ENCODE assay signal across 11 cellular contexts in the genomic region with DNA sequence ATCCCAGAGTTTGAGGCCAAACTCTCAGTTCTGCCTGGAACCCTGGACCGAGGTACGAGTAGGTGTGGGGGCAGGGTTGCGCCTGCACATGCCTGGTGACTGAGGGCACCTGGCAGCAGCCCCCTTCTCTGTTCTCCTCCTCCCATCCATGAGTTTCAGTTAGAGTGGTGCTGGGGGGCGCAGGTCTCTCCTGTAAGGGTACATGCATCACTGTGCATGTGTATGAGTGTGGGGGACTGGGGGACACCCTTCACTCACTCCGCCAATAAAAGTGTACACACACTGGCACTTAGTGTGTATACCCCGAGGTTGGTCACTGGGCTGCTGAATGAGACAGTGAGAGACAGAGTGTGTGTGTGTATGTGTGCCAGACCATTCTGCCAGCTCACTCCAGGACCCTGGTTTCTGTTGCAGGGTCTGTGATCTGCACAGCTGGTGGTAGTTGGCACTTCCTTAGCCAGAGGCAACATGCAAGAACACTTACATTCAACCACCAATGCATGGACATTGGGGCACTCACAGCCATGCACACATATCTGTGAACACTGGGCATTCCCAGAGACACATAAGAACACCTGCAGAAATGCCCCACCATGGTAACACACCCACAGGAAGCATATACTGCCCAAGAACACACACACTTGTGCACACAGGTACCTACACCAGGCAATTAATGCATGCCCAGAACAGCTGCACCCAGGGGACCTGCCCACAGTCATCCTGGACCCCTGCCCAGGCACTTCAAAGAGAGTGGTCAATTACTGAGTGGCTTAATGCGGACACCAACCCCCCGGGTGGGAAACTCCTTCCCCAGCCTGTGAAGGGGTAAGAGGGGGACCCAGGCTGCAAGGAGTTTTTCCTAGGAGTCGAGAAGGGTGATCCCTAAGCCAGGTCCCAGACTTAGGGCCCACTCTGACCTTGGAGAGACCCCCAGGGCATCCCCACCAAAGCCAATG. TPM values are rescaled to one million over a fixed set of nuclear protein-coding genes. Genes with fewer than 3 reads are reported as not detected.
DNase-seq lines count a peak whose midpoint lies in the region; ATAC-seq and TF ChIP-seq lines count a peak whose summit lies in the region.
"Had no signal": no experiment of that assay in that cellular context is flagged by ENCODE, and none has a peak within 500 bp of the region (broad histone marks: within the 10 kb centered on the region; RNA-seq: fewer than 3 reads in every experiment).

No MANE protein-coding gene starts in this region.

- POLR2A ChIA-PET in CD8-positive, alpha-beta T cell (lab: Charles Lee): interaction anchor here (1.5 kb wide), 1 partner anchor 12 kb away, joined by 4 read pairs; no protein-coding TSS in a partner anchor

- no peak overlapping the region for H3K27ac ChIP-seq in CD8-positive, alpha-beta T cell (ENCODE audit: low read depth, low read length)
- no peak overlapping the region for H3K27ac ChIP-seq in body of pancreas
- H3K27ac ChIP-seq: foreskin keratinocyte had no signal

- no peaks in the 10 kb centered on the region for H3K27me3 ChIP-seq in CD8-positive, alpha-beta T cell (ENCODE audit: insufficient read depth, low read length)
- H3K27me3 ChIP-seq in body of pancreas: peaks cover 0 to 3% of the 10 kb centered on the region in 2 donors

- H3K27ac Mint-ChIP-seq in CD8-positive, alpha-beta T cell: no peak overlapping the region
- peak overlapping the region; percentile 52 for H3K27ac Mint-ChIP-seq in activated T-helper 1 cell treated with anti-CD3 and anti-CD28 coated beads, Interleukin-12 subunit alpha, Interleukin-12 subunit beta, Interleukin-2, Interleukin-4 antibody, amounts not matched to agents 30 ng/mL and 10 ng/mL and 1 ng/mL, durations not matched to agents 14 hours and 24 hours and 36 hours
- peak overlapping the region in 1 of 6 donors; percentile 5 for H3K27ac Mint-ChIP-seq in naive B cell

- TF ChIP-seq CTCF in CD8-positive, alpha-beta T cell (IDR thresholded peaks at IDR 0.05): no peak
- no peak for TF ChIP-seq CTCF in body of pancreas (IDR thresholded peaks at IDR 0.05)

- CTCF ChIA-PET in CD8-positive, alpha-beta T cell (lab: Charles Lee): interaction anchor here (0.7 to 1.5 kb wide), 2 partner anchors 11 to 18 kb away, joined by 3 to 5 read pairs; no protein-coding TSS in a partner anchor

- ATAC-seq in CD8-positive, alpha-beta T cell: no peak
- ATAC-seq in HG03095 (IDR thresholded peaks at IDR 0.05; ENCODE audit: unreplicated experiment) (peak; percentile 2), naive B cell (ENCODE audit: low read depth in 2 of 2) (no peak), body of pancreas (no peak)

- no peaks in the 10 kb centered on the region for H3K9me3 ChIP-seq in CD8-positive, alpha-beta T cell (ENCODE audit: low read length)
- no peaks in the 10 kb centered on the region for H3K9me3 ChIP-seq in body of pancreas

- DNase-seq in CD8-positive, alpha-beta T cell: no peak
- no peak for DNase-seq in activated T-helper 1 cell treated with anti-CD3 and anti-CD28 coated beads, Interleukin-12 subunit alpha, Interleukin-12 subunit beta, Interleukin-2, Interleukin-4 antibody, amounts not matched to agents 30 ng/mL and 10 ng/mL and 1 ng/mL, durations not matched to agents 14 hours and 24 hours and 36 hours (ENCODE audit: low spot score)
- DNase-seq in naive B cell (no peak), midbrain (lab: John Stamatoyannopoulos, UW) (no peak), SHP77 treated with DMSO at 0.1 percent for 48 hours (lab: John Stamatoyannopoulos, UW) (no peak), body of pancreas (no peak), NCI-H128 (lab: John Stamatoyannopoulos, UW; ENCODE audit: unreplicated experiment) (no peak)
- DNase-seq: NCI-H2081 treated with DMSO at 0.1 percent for 48 hours had no signal

- TF ChIP-seq POLR2A in body of pancreas (IDR thresholded peaks at IDR 0.05): no peak

- intact Hi-C loops in CD8-positive, alpha-beta T cell (cut with DNase I, micrococcal nuclease): loop anchor here (1.0 to 10.0 kb wide), 6 partner anchors 19 to 409 kb away; a partner anchor contains a TSS
- intact Hi-C loops in activated T-helper 1 cell treated with anti-CD3 and anti-CD28 coated beads, Interleukin-12 subunit alpha, Interleukin-12 subunit beta, Interleukin-2, Interleukin-4 antibody, amounts not matched to agents 30 ng/mL and 10 ng/mL and 1 ng/mL, durations not matched to agents 14 hours and 24 hours and 36 hours (cut with micrococcal nuclease): loop anchor here (1.0 kb wide), 3 partner anchors 19 to 171 kb away; no protein-coding TSS in a partner anchor
- intact Hi-C loops in body of pancreas (cut with DNase I): no loop called here

- H3K36me3 ChIP-seq in CD8-positive, alpha-beta T cell (ENCODE audit: insufficient read depth, low read length): peaks cover 7% of the 10 kb centered on the region
- no peaks in the 10 kb centered on the region for H3K36me3 ChIP-seq in body of pancreas (replicated peaks in 1 of 2; ENCODE audit: insufficient read depth in 1 of 2, low read depth in 2 of 2)

- H3K4me3 ChIP-seq in CD8-positive, alpha-beta T cell (ENCODE audit: low read depth, low read length): peak overlapping the region; percentile 78
- no peak overlapping the region for H3K4me3 ChIP-seq in body of pancreas

- peaks cover 5% of the 10 kb centered on the region for H3K27me3 Mint-ChIP-seq in CD8-positive, alpha-beta T cell (ENCODE audit: low read depth)
- H3K27me3 Mint-ChIP-seq in activated T-helper 1 cell treated with anti-CD3 and anti-CD28 coated beads, Interleukin-12 subunit alpha, Interleukin-12 subunit beta, Interleukin-2, Interleukin-4 antibody, amounts not matched to agents 30 ng/mL and 10 ng/mL and 1 ng/mL, durations not matched to agents 14 hours and 24 hours and 36 hours (ENCODE audit: insufficient read depth): peaks cover 33% of the 10 kb centered on the region
- H3K27me3 Mint-ChIP-seq in naive B cell: peaks cover 0 to 30% (median 25%) of the 10 kb centered on the region in 3 donors

- peaks cover 21% of the 10 kb centered on the region for H3K4me1 ChIP-seq in CD8-positive, alpha-beta T cell (ENCODE audit: insufficient read depth, low read length)
- H3K4me1 ChIP-seq in body of pancreas: peaks cover 7% of the 10 kb centered on the region
- H3K4me1 ChIP-seq: foreskin keratinocyte had no signal

- 52 to 56% methylated on average over 8 to 9 of the region's 9 CpGs for WGBS in body of pancreas, 2 donors

- H3K9me3 Mint-ChIP-seq in CD8-positive, alpha-beta T cell: no peaks in the 10 kb centered on the region
- no peaks in the 10 kb centered on the region for H3K9me3 Mint-ChIP-seq in activated T-helper 1 cell treated with anti-CD3 and anti-CD28 coated beads, Interleukin-12 subunit alpha, Interleukin-12 subunit beta, Interleukin-2, Interleukin-4 antibody, amounts not matched to agents 30 ng/mL and 10 ng/mL and 1 ng/mL, durations not matched to agents 14 hours and 24 hours and 36 hours
- no peaks in the 10 kb centered on the region for H3K9me3 Mint-ChIP-seq in naive B cell

- peaks cover 21% of the 10 kb centered on the region for H3K36me3 Mint-ChIP-seq in CD8-positive, alpha-beta T cell
- H3K36me3 Mint-ChIP-seq in activated T-helper 1 cell treated with anti-CD3 and anti-CD28 coated beads, Interleukin-12 subunit alpha, Interleukin-12 subunit beta, Interleukin-2, Interleukin-4 antibody, amounts not matched to agents 30 ng/mL and 10 ng/mL and 1 ng/mL, durations not matched to agents 14 hours and 24 hours and 36 hours (ENCODE audit: low read depth): peaks cover 11% of the 10 kb centered on the region
- H3K36me3 Mint-ChIP-seq in naive B cell: no peaks in the 10 kb centered on the region

- H3K4me3 Mint-ChIP-seq in CD8-positive, alpha-beta T cell: peak overlapping the region; percentile 70
- H3K4me3 Mint-ChIP-seq in activated T-helper 1 cell treated with anti-CD3 and anti-CD28 coated beads, Interleukin-12 subunit alpha, Interleukin-12 subunit beta, Interleukin-2, Interleukin-4 antibody, amounts not matched to agents 30 ng/mL and 10 ng/mL and 1 ng/mL, durations not matched to agents 14 hours and 24 hours and 36 hours: peak overlapping the region; percentile 62
- peak overlapping the region; percentile 28 to 85 (median 78) for H3K4me3 Mint-ChIP-seq in naive B cell

- H3K4me1 Mint-ChIP-seq in CD8-positive, alpha-beta T cell (ENCODE audit: low read depth): peaks cover 18% of the 10 kb centered on the region
- H3K4me1 Mint-ChIP-seq in activated T-helper 1 cell treated with anti-CD3 and anti-CD28 coated beads, Interleukin-12 subunit alpha, Interleukin-12 subunit beta, Interleukin-2, Interleukin-4 antibody, amounts not matched to agents 30 ng/mL and 10 ng/mL and 1 ng/mL, durations not matched to agents 14 hours and 24 hours and 36 hours (ENCODE audit: low read depth): peaks cover 13% of the 10 kb centered on the region
- H3K4me1 Mint-ChIP-seq in naive B cell: peaks cover 23 to 37% (median 24%) of the 10 kb centered on the region in 3 donors

RNA-seq across cellular contexts. Expression of a gene that starts 1.2 kb away (rescaled TPM):
- under 1 TPM; 0.17 to 0.43 TPM for total RNA-seq in CD8-positive, alpha-beta T cell
- total RNA-seq in activated T-helper 1 cell treated with anti-CD3 and anti-CD28 coated beads, Interleukin-12 subunit alpha, Interleukin-12 subunit beta, Interleukin-2, Interleukin-4 antibody, amounts not matched to agents 30 ng/mL and 10 ng/mL and 1 ng/mL, durations not matched to agents 14 hours and 24 hours and 36 hours: 0.17 and 0.23 TPM in 2 replicates
- polyA plus RNA-seq in naive B cell (ENCODE audit: low read depth in 6 of 6): not detected
- 1 to 10 TPM; 1.3 to 4.9 TPM for total RNA-seq in body of pancreas
- total RNA-seq: foreskin keratinocyte, lung microvascular endothelial cell had no signal
- polyA plus RNA-seq: foreskin keratinocyte had no signal

RNA-seq across cellular contexts. Expression of a gene that starts 19.8 kb away (rescaled TPM):
- total RNA-seq in CD8-positive, alpha-beta T cell: 100 to 1,000 TPM; 468 to 472 TPM
- 15.8 and 19.5 TPM in 2 replicates for total RNA-seq in activated T-helper 1 cell treated with anti-CD3 and anti-CD28 coated beads, Interleukin-12 subunit alpha, Interleukin-12 subunit beta, Interleukin-2, Interleukin-4 antibody, amounts not matched to agents 30 ng/mL and 10 ng/mL and 1 ng/mL, durations not matched to agents 14 hours and 24 hours and 36 hours
- 100 to 1,000 TPM; 274 to 429 (median 285) TPM for polyA plus RNA-seq in naive B cell (ENCODE audit: low read depth in 6 of 6)
- total RNA-seq in body of pancreas: 10 to 100 TPM in 1 of 2 donors, 1 to 10 TPM in 1; 4.6 to 17.9 TPM

RNA-seq across cellular contexts. Expression of a gene that starts 35.6 kb away (rescaled TPM):
- 1 to 10 TPM; 4.7 to 5.5 TPM for total RNA-seq in CD8-positive, alpha-beta T cell
- 2.7 and 4.8 TPM in 2 replicates for total RNA-seq in activated T-helper 1 cell treated with anti-CD3 and anti-CD28 coated beads, Interleukin-12 subunit alpha, Interleukin-12 subunit beta, Interleukin-2, Interleukin-4 antibody, amounts not matched to agents 30 ng/mL and 10 ng/mL and 1 ng/mL, durations not matched to agents 14 hours and 24 hours and 36 hours
- 1 to 10 TPM in 5 of 6 donors, not detected in 1; 2.1 to 4.9 (median 2.2) TPM for polyA plus RNA-seq in naive B cell (ENCODE audit: low read depth in 6 of 6)
- 1 to 10 TPM in 1 of 2 donors, under 1 TPM in 1; 0.78 to 4.3 TPM for total RNA-seq in body of pancreas

RNA-seq across cellular contexts. Expression of a gene that starts 54.2 kb away (rescaled TPM):
- 1,000 to 10,000 TPM; 1,574 to 1,625 TPM for total RNA-seq in CD8-positive, alpha-beta T cell
- total RNA-seq in activated T-helper 1 cell treated with anti-CD3 and anti-CD28 coated beads, Interleukin-12 subunit alpha, Interleukin-12 subunit beta, Interleukin-2, Interleukin-4 antibody, amounts not matched to agents 30 ng/mL and 10 ng/mL and 1 ng/mL, durations not matched to agents 14 hours and 24 hours and 36 hours: 518 and 538 TPM in 2 replicates
- polyA plus RNA-seq in naive B cell (ENCODE audit: low read depth in 6 of 6): 100 to 1,000 TPM in 4 of 6 donors, 10 to 100 TPM in 2; 68.6 to 242 (median 132) TPM
- 100 to 1,000 TPM; 150 to 470 TPM for total RNA-seq in body of pancreas

Comparison
In these comparisons a context has a peak if more than half of its experiments do, and no peak if none do; other contexts are left out.
1. RNA of a gene that starts 19.8 kb away (total RNA-seq): 468 to 472 TPM in CD8-positive, alpha-beta T cell; 15.8 to 19.5 TPM in activated T-helper 1 cell treated with anti-CD3 and anti-CD28 coated beads, Interleukin-12 subunit alpha, Interleukin-12 subunit beta, Interleukin-2, Interleukin-4 antibody, amounts not matched to agents 30 ng/mL and 10 ng/mL and 1 ng/mL, durations not matched to agents 14 hours and 24 hours and 36 hours and 4.6 to 17.9 TPM in body of pancreas; every median in the first group is over 10 times any median in the second.
2. Peak in every context shown above with its lines, with median percentiles within 50 percentile points of each other: H3K4me3 Mint-ChIP-seq.